In the genomic region with DNA sequence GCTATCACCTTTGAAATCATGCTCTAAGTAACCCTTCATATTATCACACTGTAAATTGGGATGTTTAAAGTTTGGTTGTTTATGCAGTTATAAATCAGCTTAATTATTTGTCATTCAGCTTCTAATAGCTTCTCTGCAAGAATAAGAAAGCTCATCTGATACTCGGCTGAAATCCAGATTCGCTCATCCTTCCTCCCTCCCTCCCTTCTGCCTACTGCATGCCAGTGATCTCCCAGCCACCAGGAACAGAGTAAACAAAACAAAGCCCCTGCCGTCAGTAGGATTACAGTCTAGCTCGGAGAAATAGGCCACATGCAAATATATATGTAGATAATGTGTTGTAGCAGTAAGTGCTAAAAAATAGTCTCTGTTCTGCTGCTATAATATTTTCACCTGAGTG, we compare ENCODE assay signal across 15 cellular contexts.
DNase-seq lines count a peak whose midpoint lies in the region; ATAC-seq lines count a peak whose summit lies in the region.
"Had no signal": no experiment of that assay in that cellular context is flagged by ENCODE, and none has a peak within 500 bp of the region (broad histone marks: within the 10 kb centered on the region; RNA-seq: fewer than 3 reads in every experiment).

No MANE protein-coding gene starts in this region.

- ATAC-seq in Right ventricle myocardium superior (ENCODE audit: poor library complexity), result peak; percentile 46
- peak; percentile 49 for ATAC-seq in left ventricle myocardium superior
- no peak for ATAC-seq in GM18909 (IDR thresholded peaks at IDR 0.05; ENCODE audit: poor library complexity, unreplicated experiment)
- no peak for ATAC-seq in HG03342 (IDR thresholded peaks at IDR 0.05; ENCODE audit: unreplicated experiment)
- no peak for ATAC-seq in HG03095 (IDR thresholded peaks at IDR 0.05; ENCODE audit: unreplicated experiment)
- ATAC-seq: HCT116 had no signal

- intact Hi-C loops in Right ventricle myocardium superior (cut with DNase I), result no loop called here
- intact Hi-C loops in left ventricle myocardium superior (cut with micrococcal nuclease), result no loop called here

- DNase-seq in cerebellum (ENCODE audit: low spot score) (peak; percentile 57), Right ventricle myocardium superior (no peak), left ventricle myocardium superior (no peak)
- DNase-seq: ACHN; BE2C; Caco-2; CD4-positive, CD25-positive, alpha-beta regulatory T cell; GDM1; GOT3; H7; HFFc6 had no signal

Comparison
In these comparisons a context has a peak if more than half of its experiments do, and no peak if none do; other contexts are left out.
1. ATAC-seq: peak in Right ventricle myocardium superior (single experiment) and left ventricle myocardium superior (single experiment); none in GM18909 (single experiment), HG03342 (single experiment) and HG03095 (single experiment).